In genomic region chr11:66592457-66593302, GRCh38 we compare ENCODE assay signal across 8 cellular contexts. TPM values are rescaled to one million over a fixed set of nuclear protein-coding genes. Genes with fewer than 3 reads are reported as not detected.
A peak's percentile ranks its signal among the peaks of the same experiment; 100 is the strongest.
DNase-seq lines count a peak whose midpoint lies in the region; ATAC-seq, FAIRE-seq and TF ChIP-seq lines count a peak whose summit lies in the region.

Gene CCDC87 (minus strand): TSS chr11:66593063. CDS start chr11:66593015, 48 bp downstream.
A gene with protein sequence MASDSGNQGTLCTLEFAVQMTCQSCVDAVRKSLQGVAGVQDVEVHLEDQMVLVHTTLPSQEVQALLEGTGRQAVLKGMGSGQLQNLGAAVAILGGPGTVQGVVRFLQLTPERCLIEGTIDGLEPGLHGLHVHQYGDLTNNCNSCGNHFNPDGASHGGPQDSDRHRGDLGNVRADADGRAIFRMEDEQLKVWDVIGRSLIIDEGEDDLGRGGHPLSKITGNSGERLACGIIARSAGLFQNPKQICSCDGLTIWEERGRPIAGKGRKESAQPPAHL (plus strand): TSS chr11:66593185. CDS start chr11:66593262, 77 bp downstream.

- peaks cover 6% of the 10 kb centered on the region for H3K27me3 Mint-ChIP-seq in glutamatergic neuron (ENCODE audit: unreplicated experiment)

- H3K4me1 ChIP-seq in pancreas (peaks cover 0 to 11% (median 4%) of the 10 kb centered on the region in 3 donors), tibial artery (peaks cover 0 to 33% (median 20%) of the 10 kb centered on the region in 4 donors)

- no peaks in the 10 kb centered on the region for H3K9me3 ChIP-seq in pancreas
- H3K9me3 ChIP-seq in tibial artery: no peaks in the 10 kb centered on the region

- TF ChIP-seq CTCF in GM10266 (IDR thresholded peaks at IDR 0.05; ENCODE audit: control insufficient read depth, insufficient read depth, low read depth, missing control alignments): peak; percentile 55
- peak; percentile 64 for TF ChIP-seq CTCF in NB4 (IDR thresholded peaks at IDR 0.05; ENCODE audit: low read depth, low read length)
- peak; percentile 79 for TF ChIP-seq CTCF in glutamatergic neuron (IDR thresholded peaks at IDR 0.05; ENCODE audit: partially characterized antibody, unreplicated experiment)
- peak; percentile 20 to 57 (median 46) for TF ChIP-seq CTCF in pancreas (IDR thresholded peaks at IDR 0.05)
- peak; percentile 61 to 63 for TF ChIP-seq CTCF in tibial artery (IDR thresholded peaks at IDR 0.05)

- peaks cover 5 to 6% of the 10 kb centered on the region in 2 donors for H3K36me3 Mint-ChIP-seq in activated naive CD4-positive, alpha-beta T cell treated with anti-CD3 and anti-CD28 coated beads, Interleukin-2, amount 50 U/mL, for 72 hours
- no peaks in the 10 kb centered on the region for H3K36me3 Mint-ChIP-seq in glutamatergic neuron (ENCODE audit: unreplicated experiment)

- no peaks in the 10 kb centered on the region for H3K36me3 ChIP-seq in pancreas
- peaks cover 0 to 3% (median 0%) of the 10 kb centered on the region in 3 donors for H3K36me3 ChIP-seq in tibial artery

- FAIRE-seq in pancreas (lab: Jason Lieb, UNC): no peak

- 15 to 16% methylated on average over 68 of the region's 68 CpGs for WGBS in pancreas, 2 donors

- H3K27me3 ChIP-seq in pancreas (no peaks in the 10 kb centered on the region), tibial artery (no peaks in the 10 kb centered on the region)

- intact Hi-C loops in pancreas (cut with DNase I) (no loop called here), tibial artery (cut with DNase I; ENCODE audit: low total_unique reads) (no loop called here)

- DNase-seq in GM10266 (ENCODE audit: extremely low spot score): peak; percentile 100
- peak; percentile 96 for DNase-seq in NB4 (ENCODE audit: low read depth)
- DNase-seq in SK-N-DZ (ENCODE audit: low spot score): peak; percentile 95
- peak; percentile 97 for DNase-seq in activated naive CD4-positive, alpha-beta T cell treated with anti-CD3 and anti-CD28 coated beads, Interleukin-2, amount 50 U/mL, for 72 hours (ENCODE audit: low spot score in 2 of 2)
- DNase-seq in glutamatergic neuron: peak; percentile 99
- peak; percentile 97 to 100 (median 98) for DNase-seq in pancreas
- peak; percentile 98 to 99 for DNase-seq in tibial artery

- peak within 1 kb of the TSS; percentile 79 for H3K4me3 ChIP-seq in NB4 (ENCODE audit: low read depth, low read length)
- H3K4me3 ChIP-seq in pancreas: peak within 1 kb of the TSS; percentile 35 to 65 (median 51)
- peak within 1 kb of the TSS; percentile 68 to 72 for H3K4me3 ChIP-seq in tibial artery

- no peaks in the 10 kb centered on the region for H3K9me3 Mint-ChIP-seq in activated naive CD4-positive, alpha-beta T cell treated with anti-CD3 and anti-CD28 coated beads, Interleukin-2, amount 50 U/mL, for 72 hours
- peaks cover 11% of the 10 kb centered on the region for H3K9me3 Mint-ChIP-seq in glutamatergic neuron (ENCODE audit: unreplicated experiment)

- peak; percentile 97 for TF ChIP-seq POLR2A in NB4 (IDR thresholded peaks at IDR 0.05; ENCODE audit: extremely low read depth, insufficient read length)

- peak within 1 kb of the TSS; percentile 100 for H3K4me3 Mint-ChIP-seq in glutamatergic neuron (ENCODE audit: unreplicated experiment)

- H3K27ac ChIP-seq in pancreas (peak within 1 kb of the TSS; percentile 55 to 78 (median 68)), tibial artery (peak within 1 kb of the TSS; percentile 81 to 90)

- H3K27ac Mint-ChIP-seq in activated naive CD4-positive, alpha-beta T cell treated with anti-CD3 and anti-CD28 coated beads, Interleukin-2, amount 50 U/mL, for 72 hours: peak within 1 kb of the TSS; percentile 90 to 100
- peak within 1 kb of the TSS; percentile 100 for H3K27ac Mint-ChIP-seq in glutamatergic neuron (ENCODE audit: unreplicated experiment)

- H3K4me1 Mint-ChIP-seq in glutamatergic neuron (ENCODE audit: low read depth, unreplicated experiment): peaks cover 6% of the 10 kb centered on the region

- ATAC-seq in HG02571 (IDR thresholded peaks at IDR 0.05; ENCODE audit: unreplicated experiment) (peak; percentile 88), pancreas (peak; percentile 96 to 99 (median 98))
- ATAC-seq in activated naive CD4-positive, alpha-beta T cell treated with anti-CD3 and anti-CD28 coated beads, Interleukin-2, amount 50 U/mL, for 72 hours: peak; percentile 98 to 99

RNA-seq across cellular contexts. Expression of gene CCDC87, which starts in this region (rescaled TPM):
- polyA plus RNA-seq in SK-N-DZ (2014; cell fraction: cytosol; rRNA removed): 0.10 and 0.50 TPM in 2 replicates
- polyA plus RNA-seq in SK-N-DZ (2014; cell fraction: nucleus; rRNA removed): 0.24 TPM in 1 of 2 replicates, not detected in the other
- under 1 TPM; 0.19 to 0.50 TPM for total RNA-seq in activated naive CD4-positive, alpha-beta T cell treated with anti-CD3 and anti-CD28 coated beads, Interleukin-2, amount 50 U/mL, for 72 hours
- 0.51 TPM for total RNA-seq in glutamatergic neuron (ENCODE audit: unreplicated experiment)
- total RNA-seq in pancreas: under 1 TPM; 0.20 to 0.38 (median 0.32) TPM
- under 1 TPM; 0.15 to 0.40 TPM for polyA plus RNA-seq in pancreas

RNA-seq across cellular contexts. Expression of the second gene that starts in this region (rescaled TPM):
- 17.6 and 24.3 TPM in 2 replicates for polyA plus RNA-seq in SK-N-DZ (2014; cell fraction: cytosol; rRNA removed)
- polyA plus RNA-seq in SK-N-DZ (2014; cell fraction: nucleus; rRNA removed): 55.0 and 63.9 TPM in 2 replicates
- 10 to 100 TPM; 23.2 to 33.0 TPM for total RNA-seq in activated naive CD4-positive, alpha-beta T cell treated with anti-CD3 and anti-CD28 coated beads, Interleukin-2, amount 50 U/mL, for 72 hours
- total RNA-seq in glutamatergic neuron (ENCODE audit: unreplicated experiment) (65.1 TPM), pancreas (10 to 100 TPM; 16.9 to 31.7 (median 17.5) TPM)
- 100 to 1,000 TPM; 114 to 125 TPM for polyA plus RNA-seq in pancreas

Comparison
In these comparisons a context has a peak if more than half of its experiments do, and no peak if none do; other contexts are left out.
1. Peak in every context shown above with its lines: DNase-seq, ATAC-seq, H3K4me3 ChIP-seq and H3K27ac ChIP-seq.